ENCODE assay signal across 8 cellular contexts in genomic region chr20:43187476-43188233, GRCh38. TPM values are rescaled to one million over a fixed set of nuclear protein-coding genes. Genes with fewer than 3 reads are reported as not detected.
A peak's percentile ranks its signal among the peaks of the same experiment; 100 is the strongest.
DNase-seq lines count a peak whose midpoint lies in the region; ATAC-seq and TF ChIP-seq lines count a peak whose summit lies in the region.

No MANE protein-coding gene starts in this region.

- peaks cover 24% of the 10 kb centered on the region for H3K27me3 ChIP-seq in CD4-positive, alpha-beta T cell (ENCODE audit: control insufficient read depth, insufficient read depth, low read length)

- no peak overlapping the region for H3K27ac ChIP-seq in CD4-positive, alpha-beta T cell (ENCODE audit: low read depth, low read length)
- H3K27ac ChIP-seq in epithelial cell of prostate, result no peak overlapping the region

- intact Hi-C loops in CD4-positive, alpha-beta T cell (cut with DNase I, micrococcal nuclease), result loop anchor here (5.0 to 10.0 kb wide), 2 partner anchors 1450 to 1493 kb away; no protein-coding TSS in a partner anchor

- no peak overlapping the region for H3K27ac Mint-ChIP-seq in CD4-positive, alpha-beta T cell
- no peak overlapping the region for H3K27ac Mint-ChIP-seq in stimulated activated naive B cell treated with anti-CD40 and anti-IgM and Interleukin-4, amounts not matched to agents 10 μg/mL and 1 μg/mL and 100 μg/mL, for 72 hours

- peak; percentile 4 to 60 (median 22) for DNase-seq in CD4-positive, alpha-beta T cell
- DNase-seq in HCEC 1CT (peak; percentile 28), NCI-H82 (lab: John Stamatoyannopoulos, UW) (peak; percentile 84), epithelial cell of prostate (ENCODE audit: low read depth, low spot score) (peak; percentile 1), middle frontal gyrus (ENCODE audit: extremely low spot score, low spot score) (peak; percentile 74)
- peak; percentile 35 for DNase-seq in activated CD8-positive, alpha-beta memory T cell treated with anti-CD3 and anti-CD28 coated beads, Interleukin-2, amount 50 U/mL, for 4 hours
- peak; percentile 48 for DNase-seq in stimulated activated naive B cell treated with anti-CD40 and anti-IgM and Interleukin-4, amounts not matched to agents 10 μg/mL and 1 μg/mL and 100 μg/mL, for 72 hours

- ATAC-seq in CD4-positive, alpha-beta T cell (ENCODE audit: poor library complexity), result no peak
- peak in 1 of 2 donors; percentile 39 for ATAC-seq in stimulated activated naive B cell treated with anti-CD40 and anti-IgM and Interleukin-4, amounts not matched to agents 10 μg/mL and 1 μg/mL and 100 μg/mL, for 72 hours (replicated peaks)
- no peak for ATAC-seq in HG03139 (IDR thresholded peaks at IDR 0.05; ENCODE audit: unreplicated experiment)

- H3K9me3 Mint-ChIP-seq in CD4-positive, alpha-beta T cell, result no peaks in the 10 kb centered on the region
- no peaks in the 10 kb centered on the region for H3K9me3 Mint-ChIP-seq in stimulated activated naive B cell treated with anti-CD40 and anti-IgM and Interleukin-4, amounts not matched to agents 10 μg/mL and 1 μg/mL and 100 μg/mL, for 72 hours

- CTCF ChIA-PET in CD4-positive, alpha-beta T cell (lab: Charles Lee), result interaction anchor here (0.9 kb wide), 1 partner anchor 13 kb away, joined by 3 read pairs; no protein-coding TSS in a partner anchor

- peaks cover 11% of the 10 kb centered on the region for H3K4me1 Mint-ChIP-seq in CD4-positive, alpha-beta T cell (ENCODE audit: low read depth)
- H3K4me1 Mint-ChIP-seq in stimulated activated naive B cell treated with anti-CD40 and anti-IgM and Interleukin-4, amounts not matched to agents 10 μg/mL and 1 μg/mL and 100 μg/mL, for 72 hours, result peaks cover 4 to 16% of the 10 kb centered on the region in 2 donors

- POLR2A ChIA-PET in CD4-positive, alpha-beta T cell (lab: Charles Lee), result no interaction called here

- no peaks in the 10 kb centered on the region for H3K9me3 ChIP-seq in CD4-positive, alpha-beta T cell (ENCODE audit: control insufficient read depth, low read length)

- H3K36me3 Mint-ChIP-seq in CD4-positive, alpha-beta T cell (ENCODE audit: low read depth), result no peaks in the 10 kb centered on the region
- H3K36me3 Mint-ChIP-seq in stimulated activated naive B cell treated with anti-CD40 and anti-IgM and Interleukin-4, amounts not matched to agents 10 μg/mL and 1 μg/mL and 100 μg/mL, for 72 hours, result no peaks in the 10 kb centered on the region

- no peak overlapping the region for H3K4me3 Mint-ChIP-seq in CD4-positive, alpha-beta T cell
- H3K4me3 Mint-ChIP-seq in stimulated activated naive B cell treated with anti-CD40 and anti-IgM and Interleukin-4, amounts not matched to agents 10 μg/mL and 1 μg/mL and 100 μg/mL, for 72 hours, result no peak overlapping the region

- peak; percentile 77 for TF ChIP-seq CTCF in CD4-positive, alpha-beta T cell (IDR thresholded peaks at IDR 0.05)

- peaks cover 64% of the 10 kb centered on the region for H3K27me3 Mint-ChIP-seq in CD4-positive, alpha-beta T cell
- peaks cover 55 to 66% of the 10 kb centered on the region in 2 donors for H3K27me3 Mint-ChIP-seq in stimulated activated naive B cell treated with anti-CD40 and anti-IgM and Interleukin-4, amounts not matched to agents 10 μg/mL and 1 μg/mL and 100 μg/mL, for 72 hours

RNA-seq across cellular contexts. Expression of gene PTPRT, which starts 2.1 kb away (rescaled TPM):
- total RNA-seq in CD4-positive, alpha-beta T cell, result not detected

Comparison
In these comparisons a context has a peak if more than half of its experiments do, and no peak if none do; other contexts are left out.
1. DNase-seq: peak in every context shown above with its lines; median percentile 84 in NCI-H82; 74 in middle frontal gyrus; 48 in stimulated activated naive B cell treated with anti-CD40 and anti-IgM and Interleukin-4, amounts not matched to agents 10 μg/mL and 1 μg/mL and 100 μg/mL, for 72 hours; 35 in activated CD8-positive, alpha-beta memory T cell treated with anti-CD3 and anti-CD28 coated beads, Interleukin-2, amount 50 U/mL, for 4 hours; 28 in HCEC 1CT; 22 in CD4-positive, alpha-beta T cell; 1 in epithelial cell of prostate.